ENCODE assay signal across 9 cellular contexts in genomic region chr3:107740992-107741896, GRCh38.
DNase-seq lines count a peak whose midpoint lies in the region; FAIRE-seq and TF ChIP-seq lines count a peak whose summit lies in the region.
"Had no signal": no experiment of that assay in that cellular context is flagged by ENCODE, and none has a peak within 500 bp of the region (broad histone marks: within the 10 kb centered on the region; RNA-seq: fewer than 3 reads in every experiment).

No MANE protein-coding gene starts in this region.

- no peak overlapping the region for H3K4me3 ChIP-seq in endothelial cell of umbilical vein (replicated peaks in 1 of 3; ENCODE audit: insufficient read depth in 1 of 3, low read depth in 1 of 3, low read length in 3 of 3)
- no peak overlapping the region for H3K4me3 ChIP-seq in prostate gland
- H3K4me3 ChIP-seq: BLaER1 had no signal

- H4K20me1 ChIP-seq in endothelial cell of umbilical vein (replicated peaks; ENCODE audit: control insufficient read depth, extremely low read depth, insufficient read depth, low read length): no peaks in the 10 kb centered on the region

- WGBS in prostate gland: 42% methylated on average over 6 of the region's 6 CpGs

- TF ChIP-seq CTCF in endothelial cell of umbilical vein (IDR thresholded peaks at IDR 0.05; ENCODE audit: extremely low read depth in 1 of 2, insufficient read depth in 1 of 2, low read depth in 1 of 2, low read length in 2 of 2) (peak in 1 of 2 donors; percentile 25), prostate gland (IDR thresholded peaks at IDR 0.05) (peak in 3 of 4 experiments; percentile 35 to 67 (median 65))

- no peaks in the 10 kb centered on the region for H3K36me3 ChIP-seq in endothelial cell of umbilical vein (ENCODE audit: control insufficient read depth in 2 of 2, extremely low read depth in 1 of 2, insufficient read depth in 2 of 2, low read length in 2 of 2)
- H3K36me3 ChIP-seq in prostate gland: no peaks in the 10 kb centered on the region

- dilution Hi-C loops in endothelial cell of umbilical vein (cut with MboI; ENCODE audit: extremely low pct_ligation_motif_present, low sequenced_read_pairs): no loop called here

- H3K4me1 ChIP-seq in endothelial cell of umbilical vein (ENCODE audit: control insufficient read depth, extremely low read depth, insufficient read depth, low read length) (no peaks in the 10 kb centered on the region), prostate gland (replicated peaks) (no peaks in the 10 kb centered on the region)

- intact Hi-C loops in endothelial cell of umbilical vein (cut with micrococcal nuclease) (loop anchor here (1.0 kb wide), 5 partner anchors 51 to 505 kb away; no protein-coding TSS in a partner anchor), prostate gland (cut with DNase I) (loop anchor here (5.0 kb wide), 2 partner anchors 169 to 499 kb away; no protein-coding TSS in a partner anchor)

- FAIRE-seq in endothelial cell of umbilical vein (lab: Jason Lieb, UNC): peak; percentile 54

- no peak overlapping the region for H2AFZ ChIP-seq in endothelial cell of umbilical vein (ENCODE audit: low read depth, low read length)

- no peaks in the 10 kb centered on the region for H3K9me1 ChIP-seq in endothelial cell of umbilical vein (replicated peaks; ENCODE audit: control insufficient read depth, extremely low read depth, insufficient read depth, low read length)

- H3K27ac ChIP-seq in endothelial cell of umbilical vein (ENCODE audit: insufficient read depth, low read depth, low read length) (no peak overlapping the region), prostate gland (no peak overlapping the region)
- H3K27ac ChIP-seq: BLaER1 had no signal

- CTCF ChIA-PET in endothelial cell of umbilical vein (lab: Charles Lee): interaction anchor here (0.7 to 10.3 kb wide), 37 partner anchors 8 to 736 kb away, joined by 3 to 268 read pairs (median 4); no protein-coding TSS in a partner anchor

- no peak for TF ChIP-seq POLR2A in endothelial cell of umbilical vein (IDR thresholded peaks at IDR 0.05; ENCODE audit: low read depth, low read length)
- TF ChIP-seq POLR2A in prostate gland (IDR thresholded peaks at IDR 0.05): no peak

- H3K4me2 ChIP-seq in endothelial cell of umbilical vein (ENCODE audit: insufficient read depth, low read length): no peak overlapping the region
- H3K4me2 ChIP-seq: BLaER1 had no signal

- BruUV-seq in endothelial cell of umbilical vein (replicated peaks; lab: Mats Ljungman, UMichigan): no TSS peak

- H3K9ac ChIP-seq in endothelial cell of umbilical vein (replicated peaks; ENCODE audit: extremely low read depth, insufficient read depth, low read length): no peak overlapping the region
- H3K9ac ChIP-seq: BLaER1 had no signal

- peak; percentile 5 for DNase-seq in DMS153 (lab: John Stamatoyannopoulos, UW)
- no peak for DNase-seq in DMS153 treated with DMSO at 0.1 percent for 48 hours (lab: John Stamatoyannopoulos, UW; ENCODE audit: unreplicated experiment)
- peak; percentile 16 to 46 for DNase-seq in NCI-H524 (lab: John Stamatoyannopoulos, UW)
- DNase-seq in endothelial cell of umbilical vein (ENCODE audit: low read depth, low spot score): peak; percentile 59
- no peak for DNase-seq in prostate gland (ENCODE audit: low spot score)
- no peak for DNase-seq in mucosa of gallbladder (ENCODE audit: low spot score)
- no peak for DNase-seq in activated T-cell treated with anti-CD3 and anti-CD28 coated beads for 4 hours
- no peak for DNase-seq in NCI-H526 treated with DMSO at 0.1 percent for 48 hours (lab: John Stamatoyannopoulos, UW)

- H3K27me3 ChIP-seq in endothelial cell of umbilical vein (ENCODE audit: control insufficient read depth in 2 of 2, insufficient read depth in 2 of 2, low read length in 2 of 2): no peaks in the 10 kb centered on the region
- no peaks in the 10 kb centered on the region for H3K27me3 ChIP-seq in prostate gland (replicated peaks; ENCODE audit: insufficient read depth)
- H3K27me3 ChIP-seq: BLaER1 had no signal

- H3K9me3 ChIP-seq in endothelial cell of umbilical vein (replicated peaks; ENCODE audit: control insufficient read depth, insufficient read depth, low read length): no peaks in the 10 kb centered on the region
- no peaks in the 10 kb centered on the region for H3K9me3 ChIP-seq in prostate gland
- H3K9me3 ChIP-seq: BLaER1 had no signal

- POLR2A ChIA-PET in endothelial cell of umbilical vein (lab: Charles Lee): no interaction called here

- H3K79me2 ChIP-seq in endothelial cell of umbilical vein (ENCODE audit: control insufficient read depth, insufficient read depth, low read length): no peaks in the 10 kb centered on the region

TF ChIP-seq in endothelial cell of umbilical vein, 7 proteins besides CTCF, POLR2A, EP300 and RAD21:
- TF ChIP-seq MYC (IDR thresholded peaks at IDR 0.05; ENCODE audit: low read depth, low read length) (no peak), EZH2 (IDR thresholded peaks at IDR 0.05; ENCODE audit: borderline replicate concordance, low read depth, low read length, severe bottlenecking) (no peak), POLR2AphosphoS5 (IDR thresholded peaks at IDR 0.05; ENCODE audit: insufficient read depth, low read depth, low read length) (no peak), JUN (IDR thresholded peaks at IDR 0.05; ENCODE audit: borderline replicate concordance, insufficient read depth, insufficient read length, low read depth) (no peak), FOS (IDR thresholded peaks at IDR 0.05; ENCODE audit: borderline replicate concordance, insufficient read depth, low read length) (no peak), GATA2 (IDR thresholded peaks at IDR 0.05; ENCODE audit: insufficient read depth, insufficient read length, low read depth, low read length) (no peak), MAX (IDR thresholded peaks at IDR 0.05; ENCODE audit: insufficient read depth, insufficient read length) (no peak)

Comparison
In these comparisons a context has a peak if more than half of its experiments do, and no peak if none do; other contexts are left out.
1. DNase-seq: peak in DMS153 (single experiment), NCI-H524 (2 of 2) and endothelial cell of umbilical vein (single experiment); none in DMS153 treated with DMSO at 0.1 percent for 48 hours (single experiment), prostate gland (single experiment), mucosa of gallbladder (single experiment), activated T-cell treated with anti-CD3 and anti-CD28 coated beads for 4 hours (single experiment) and NCI-H526 treated with DMSO at 0.1 percent for 48 hours (single experiment).